Comparison of ENCODE assay signal across 8 cellular contexts in genomic region chr10:100827819-100828743, GRCh38.
A peak's percentile ranks its signal among the peaks of the same experiment; 100 is the strongest.
DNase-seq lines count a peak whose midpoint lies in the region; ATAC-seq and TF ChIP-seq lines count a peak whose summit lies in the region.

No MANE protein-coding gene starts in this region.

- peak; percentile 70 for DNase-seq in activated effector memory CD4-positive, alpha-beta T cell treated with anti-CD3 and anti-CD28 coated beads, Interleukin-2, amount 50 U/mL, for 16 hours
- no peak for DNase-seq in activated effector memory CD4-positive, alpha-beta T cell treated with Interleukin-2 at 50 U/mL for 16 hours
- DNase-seq in dermis blood vessel endothelial cell (peak; percentile 7), myocyte (ENCODE audit: low read depth) (peak; percentile 39), SHP77 (lab: John Stamatoyannopoulos, UW) (no peak), NCI-H1436 treated with DMSO at 0.1 percent for 48 hours (lab: John Stamatoyannopoulos, UW) (no peak)

- ATAC-seq in SK-N-SH treated with all-trans-retinoic acid at 6 μM for 48 hours (peak; percentile 65), HG02759 (IDR thresholded peaks at IDR 0.05; ENCODE audit: unreplicated experiment) (no peak)

TF ChIP-seq in SK-N-SH treated with all-trans-retinoic acid at 6 μM for 48 hours, 23 proteins besides CTCF, POLR2A, EP300 and RAD21:
- TF ChIP-seq BACH2 (CRISPR knock-in tag; IDR thresholded peaks at IDR 0.05; ENCODE audit: borderline replicate concordance) (no peak), OSR1 (CRISPR knock-in tag; IDR thresholded peaks at IDR 0.05) (no peak)

Comparison
In these comparisons a context has a peak if more than half of its experiments do, and no peak if none do; other contexts are left out.
1. DNase-seq: peak in activated effector memory CD4-positive, alpha-beta T cell treated with anti-CD3 and anti-CD28 coated beads, Interleukin-2, amount 50 U/mL, for 16 hours (single experiment), dermis blood vessel endothelial cell (single experiment) and myocyte (single experiment); none in activated effector memory CD4-positive, alpha-beta T cell treated with Interleukin-2 at 50 U/mL for 16 hours (single experiment), SHP77 (0 of 2) and NCI-H1436 treated with DMSO at 0.1 percent for 48 hours (single experiment).